Comparison of ENCODE assay signal across 22 cellular contexts in the genomic region with DNA sequence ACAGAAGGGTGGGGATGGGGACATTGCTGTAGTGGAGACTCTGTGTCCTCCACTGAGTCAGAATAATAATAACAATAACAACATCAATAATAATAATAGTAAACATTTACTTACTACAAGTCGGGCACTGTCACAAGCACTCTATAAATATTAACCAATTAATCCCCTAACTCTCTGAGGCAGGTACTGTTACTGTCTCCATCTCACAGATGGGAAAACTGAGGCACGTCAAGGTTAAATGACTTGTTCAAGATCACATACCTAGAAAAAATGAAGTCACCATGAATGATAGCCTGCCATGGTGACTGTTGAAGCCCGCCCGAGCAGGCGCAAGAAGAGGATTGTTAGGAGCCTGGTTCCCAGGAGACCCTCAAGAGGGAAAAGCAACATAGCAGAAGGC. TPM values are rescaled to one million over a fixed set of nuclear protein-coding genes. Genes with fewer than 3 reads are reported as not detected.
DNase-seq lines count a peak whose midpoint lies in the region; ATAC-seq lines count a peak whose summit lies in the region.
"Had no signal": no experiment of that assay in that cellular context is flagged by ENCODE, and none has a peak within 500 bp of the region (broad histone marks: within the 10 kb centered on the region; RNA-seq: fewer than 3 reads in every experiment).

No MANE protein-coding gene starts in this region.

- H3K4me1 Mint-ChIP-seq in activated CD8-positive, alpha-beta memory T cell treated with anti-CD3 and anti-CD28 coated beads, Interleukin-2, amount 10 ng/mL, durations not matched to agents 7 days and 5 days = peaks cover 27% of the 10 kb centered on the region
- H3K4me1 Mint-ChIP-seq in activated CD4-positive, alpha-beta memory T cell treated with anti-CD3 and anti-CD28 coated beads for 36 hours (ENCODE audit: low read depth) = peaks cover 57% of the 10 kb centered on the region
- H3K4me1 Mint-ChIP-seq in naive thymus-derived CD4-positive, alpha-beta T cell = peaks cover 36 to 83% (median 66%) of the 10 kb centered on the region in 7 donors

- no peaks in the 10 kb centered on the region for H3K9me3 Mint-ChIP-seq in activated CD8-positive, alpha-beta memory T cell treated with anti-CD3 and anti-CD28 coated beads, Interleukin-2, amount 10 ng/mL, durations not matched to agents 7 days and 5 days (ENCODE audit: low read depth)
- H3K9me3 Mint-ChIP-seq in activated CD4-positive, alpha-beta memory T cell treated with anti-CD3 and anti-CD28 coated beads for 36 hours = no peaks in the 10 kb centered on the region
- H3K9me3 Mint-ChIP-seq in naive thymus-derived CD4-positive, alpha-beta T cell = peaks cover 0 to 2% (median 0%) of the 10 kb centered on the region in 11 donors
- H3K9me3 Mint-ChIP-seq: activated B cell treated with CpG ODN at 0.5 μM for 24 hours, IgD-negative memory B cell had no signal

- intact Hi-C loops in activated CD4-positive, alpha-beta memory T cell treated with anti-CD3 and anti-CD28 coated beads for 36 hours (cut with micrococcal nuclease) = no loop called here
- intact Hi-C loops in naive thymus-derived CD4-positive, alpha-beta T cell (cut with micrococcal nuclease) = no loop called here

- POLR2A ChIA-PET in activated CD4-positive, alpha-beta memory T cell treated with anti-CD3 and anti-CD28 coated beads for 36 hours (lab: Charles Lee) = no interaction called here
- POLR2A ChIA-PET in naive thymus-derived CD4-positive, alpha-beta T cell (lab: Charles Lee) = interaction anchor here (1.9 to 3.6 kb wide), 3 partner anchors 12 to 17 kb away, joined by 7 to 23 read pairs (median 9); a partner anchor contains a TSS

- H3K27me3 Mint-ChIP-seq in activated CD8-positive, alpha-beta memory T cell treated with anti-CD3 and anti-CD28 coated beads, Interleukin-2, amount 10 ng/mL, durations not matched to agents 7 days and 5 days = no peaks in the 10 kb centered on the region
- H3K27me3 Mint-ChIP-seq in activated CD4-positive, alpha-beta memory T cell treated with anti-CD3 and anti-CD28 coated beads for 36 hours = no peaks in the 10 kb centered on the region
- H3K27me3 Mint-ChIP-seq in naive thymus-derived CD4-positive, alpha-beta T cell = no peaks in the 10 kb centered on the region
- H3K27me3 Mint-ChIP-seq: activated B cell treated with CpG ODN at 0.5 μM for 24 hours; activated naive CD8-positive, alpha-beta T cell treated with anti-CD3 and anti-CD28 coated beads, Interleukin-2, amount 10 ng/mL, durations not matched to agents 7 days and 5 days; IgD-negative memory B cell had no signal

- no peak overlapping the region for H3K27ac Mint-ChIP-seq in activated CD8-positive, alpha-beta memory T cell treated with anti-CD3 and anti-CD28 coated beads, Interleukin-2, amount 10 ng/mL, durations not matched to agents 7 days and 5 days
- peak overlapping the region; percentile 45 for H3K27ac Mint-ChIP-seq in activated CD4-positive, alpha-beta memory T cell treated with anti-CD3 and anti-CD28 coated beads for 36 hours
- H3K27ac Mint-ChIP-seq in naive thymus-derived CD4-positive, alpha-beta T cell = peak overlapping the region in 7 of 9 donors; percentile 41 to 100 (median 70)
- H3K27ac Mint-ChIP-seq: activated B cell treated with CpG ODN at 0.5 μM for 24 hours; activated naive CD8-positive, alpha-beta T cell treated with anti-CD3 and anti-CD28 coated beads, Interleukin-2, amount 10 ng/mL, durations not matched to agents 7 days and 5 days had no signal

- peaks cover 97% of the 10 kb centered on the region for H4K20me1 ChIP-seq in BLaER1

- ATAC-seq in activated CD8-positive, alpha-beta memory T cell treated with anti-CD3 and anti-CD28 coated beads, Interleukin-2, amount 10 ng/mL, durations not matched to agents 7 days and 5 days = no peak
- ATAC-seq in naive thymus-derived CD4-positive, alpha-beta T cell = no peak
- ATAC-seq: A549, GM12878 had no signal

- CTCF ChIA-PET in activated CD8-positive, alpha-beta memory T cell treated with anti-CD3 and anti-CD28 coated beads, Interleukin-2, amount 10 ng/mL, durations not matched to agents 7 days and 5 days (lab: Charles Lee) = no interaction called here
- CTCF ChIA-PET in activated CD4-positive, alpha-beta memory T cell treated with anti-CD3 and anti-CD28 coated beads for 36 hours (lab: Charles Lee) = interaction anchor here (1.9 kb wide), 1 partner anchor 17 kb away, joined by 8 read pairs; no protein-coding TSS in a partner anchor
- CTCF ChIA-PET in naive thymus-derived CD4-positive, alpha-beta T cell (lab: Charles Lee) = no interaction called here

- peaks cover 93% of the 10 kb centered on the region for H3K4me1 ChIP-seq in BLaER1
- H3K4me1 ChIP-seq in naive thymus-derived CD4-positive, alpha-beta T cell (ENCODE audit: control insufficient read depth in 2 of 2, insufficient read depth in 2 of 2, low read length in 2 of 2) = peaks cover 32 to 44% of the 10 kb centered on the region in 2 donors

- H3K36me3 Mint-ChIP-seq in activated CD8-positive, alpha-beta memory T cell treated with anti-CD3 and anti-CD28 coated beads, Interleukin-2, amount 10 ng/mL, durations not matched to agents 7 days and 5 days = peaks cover 19% of the 10 kb centered on the region
- H3K36me3 Mint-ChIP-seq in activated CD4-positive, alpha-beta memory T cell treated with anti-CD3 and anti-CD28 coated beads for 36 hours = peaks cover 20% of the 10 kb centered on the region
- peaks cover 0 to 32% (median 12%) of the 10 kb centered on the region in 5 donors for H3K36me3 Mint-ChIP-seq in naive thymus-derived CD4-positive, alpha-beta T cell

- no peak overlapping the region for H3K9ac ChIP-seq in BLaER1

- peaks cover 5% of the 10 kb centered on the region; the same call in 1 of the 2 replicates for H3K9me3 ChIP-seq in BLaER1
- no peaks in the 10 kb centered on the region for H3K9me3 ChIP-seq in naive thymus-derived CD4-positive, alpha-beta T cell (ENCODE audit: control insufficient read depth in 2 of 3, low read length in 3 of 3)
- H3K9me3 ChIP-seq: A549 had no signal

- H3K36me3 ChIP-seq in BLaER1 = peaks cover 83% of the 10 kb centered on the region
- peaks cover 7 to 60% (median 18%) of the 10 kb centered on the region in 3 experiments for H3K36me3 ChIP-seq in naive thymus-derived CD4-positive, alpha-beta T cell (ENCODE audit: control insufficient read depth in 2 of 3, insufficient read depth in 3 of 3, low read length in 3 of 3)

- no peak overlapping the region; the same call in 1 of the 2 replicates for H3K4me3 ChIP-seq in BLaER1
- no peak overlapping the region for H3K4me3 ChIP-seq in naive thymus-derived CD4-positive, alpha-beta T cell (ENCODE audit: low read length)
- H3K4me3 ChIP-seq: A549, GM12878, SK-N-MC had no signal

- peak; percentile 13 for DNase-seq in activated CD8-positive, alpha-beta memory T cell treated with anti-CD3 and anti-CD28 coated beads for 24 hours
- no peak for DNase-seq in activated CD8-positive, alpha-beta memory T cell treated with anti-CD3 and anti-CD28 coated beads, Interleukin-2, amount 10 ng/mL, durations not matched to agents 7 days and 5 days
- DNase-seq in activated CD4-positive, alpha-beta memory T cell treated with anti-CD3 and anti-CD28 coated beads for 36 hours = no peak
- no peak for DNase-seq in naive thymus-derived CD4-positive, alpha-beta T cell
- DNase-seq in NOMO-1 treated with DMSO at 0.1 percent for 48 hours (lab: John Stamatoyannopoulos, UW; ENCODE audit: unreplicated experiment) (no peak), NCI-H2081 treated with DMSO at 0.1 percent for 48 hours (lab: John Stamatoyannopoulos, UW) (no peak), C1 segment of cervical spinal cord (lab: John Stamatoyannopoulos, UW) (no peak)
- DNase-seq: activated B cell treated with CpG ODN at 0.5 μM for 24 hours; activated naive CD8-positive, alpha-beta T cell treated with anti-CD3 and anti-CD28 coated beads, Interleukin-2, amount 10 ng/mL, durations not matched to agents 7 days and 5 days; DMS53; GOT3; NCI-H1417; NCI-H510A; NK-92 treated with Interleukin-12 subunit alpha and Interleukin-12 subunit beta, amount 100 ng/mL, for 24 hours; stimulated activated CD4-positive, alpha-beta T cell treated with anti-CD3 and anti-CD28 coated beads, Interleukin-12 subunit alpha, Interleukin-12 subunit beta, amount 100 ng/mL, for 4 hours had no signal

- peak overlapping the region; percentile 80 for H3K27ac ChIP-seq in BLaER1
- H3K27ac ChIP-seq in naive thymus-derived CD4-positive, alpha-beta T cell (ENCODE audit: low read depth, low read length) = peak overlapping the region; percentile 59
- H3K27ac ChIP-seq: SK-N-MC had no signal

- no peak overlapping the region for H3K4me3 Mint-ChIP-seq in activated CD8-positive, alpha-beta memory T cell treated with anti-CD3 and anti-CD28 coated beads, Interleukin-2, amount 10 ng/mL, durations not matched to agents 7 days and 5 days
- no peak overlapping the region for H3K4me3 Mint-ChIP-seq in activated CD4-positive, alpha-beta memory T cell treated with anti-CD3 and anti-CD28 coated beads for 36 hours
- H3K4me3 Mint-ChIP-seq in naive thymus-derived CD4-positive, alpha-beta T cell = peak overlapping the region in 6 of 10 donors; percentile 17 to 96 (median 28)
- H3K4me3 Mint-ChIP-seq: activated B cell treated with CpG ODN at 0.5 μM for 24 hours; activated naive CD8-positive, alpha-beta T cell treated with anti-CD3 and anti-CD28 coated beads, Interleukin-2, amount 10 ng/mL, durations not matched to agents 7 days and 5 days had no signal

- H3K4me2 ChIP-seq in BLaER1 = peak overlapping the region; percentile 91
- H3K4me2 ChIP-seq: A549 had no signal

- no peaks in the 10 kb centered on the region for H3K27me3 ChIP-seq in BLaER1
- H3K27me3 ChIP-seq in naive thymus-derived CD4-positive, alpha-beta T cell (ENCODE audit: control insufficient read depth in 2 of 2, insufficient read depth in 2 of 2, low read length in 2 of 2) = no peaks in the 10 kb centered on the region

RNA-seq across cellular contexts. Expression of a gene that starts 10.2 kb away (rescaled TPM):
- total RNA-seq in activated CD8-positive, alpha-beta memory T cell treated with anti-CD3 and anti-CD28 coated beads, Interleukin-2, amount 10 ng/mL, durations not matched to agents 7 days and 5 days = 1 to 10 TPM; 1.5 to 3.3 TPM
- 1 to 10 TPM; 2.0 to 3.4 TPM for total RNA-seq in activated CD4-positive, alpha-beta memory T cell treated with anti-CD3 and anti-CD28 coated beads for 36 hours
- 1 to 10 TPM in 1 of 5 experiments, under 1 TPM in 2, not detected in 2; 0.29 to 2.8 (median 0.40) TPM for total RNA-seq in naive thymus-derived CD4-positive, alpha-beta T cell
- 1 to 10 TPM; 5.5 to 6.0 TPM for polyA plus RNA-seq in naive thymus-derived CD4-positive, alpha-beta T cell
- total RNA-seq: activated B cell treated with CpG ODN at 0.5 μM for 24 hours, MCF 10A had no signal

RNA-seq across cellular contexts. Expression of a gene that starts 12.1 kb away (rescaled TPM):
- total RNA-seq in activated CD8-positive, alpha-beta memory T cell treated with anti-CD3 and anti-CD28 coated beads, Interleukin-2, amount 10 ng/mL, durations not matched to agents 7 days and 5 days = 10 to 100 TPM; 39.0 to 40.6 TPM
- total RNA-seq in activated CD4-positive, alpha-beta memory T cell treated with anti-CD3 and anti-CD28 coated beads for 36 hours = 10 to 100 TPM; 65.0 to 66.7 TPM
- total RNA-seq in naive thymus-derived CD4-positive, alpha-beta T cell = 100 to 1,000 TPM in 2 of 5 experiments, 10 to 100 TPM in 3; 60.9 to 132 (median 92.3) TPM
- polyA plus RNA-seq in naive thymus-derived CD4-positive, alpha-beta T cell = 100 to 1,000 TPM; 400 to 414 TPM
- total RNA-seq: MCF 10A had no signal
- polyA plus RNA-seq: A549 had no signal

RNA-seq across cellular contexts. Expression of a gene that starts 35.6 kb away (rescaled TPM):
- under 1 TPM in 1 of 2 experiments, not detected in 1; 0.02 TPM for total RNA-seq in activated CD8-positive, alpha-beta memory T cell treated with anti-CD3 and anti-CD28 coated beads, Interleukin-2, amount 10 ng/mL, durations not matched to agents 7 days and 5 days
- total RNA-seq in activated CD4-positive, alpha-beta memory T cell treated with anti-CD3 and anti-CD28 coated beads for 36 hours = under 1 TPM; 0.33 to 0.75 TPM
- under 1 TPM in 4 of 5 experiments, not detected in 1; 0.03 to 0.15 (median 0.07) TPM for total RNA-seq in naive thymus-derived CD4-positive, alpha-beta T cell
- polyA plus RNA-seq in naive thymus-derived CD4-positive, alpha-beta T cell = not detected
- total RNA-seq: activated naive CD8-positive, alpha-beta T cell treated with anti-CD3 and anti-CD28 coated beads, Interleukin-2, amount 10 ng/mL, durations not matched to agents 7 days and 5 days; MCF 10A had no signal
- polyA plus RNA-seq: fibroblast of lung had no signal

Comparison
In these comparisons a context has a peak if more than half of its experiments do, and no peak if none do; other contexts are left out.
1. H3K4me3 Mint-ChIP-seq: peak in naive thymus-derived CD4-positive, alpha-beta T cell (6 of 10); none in activated CD8-positive, alpha-beta memory T cell treated with anti-CD3 and anti-CD28 coated beads, Interleukin-2, amount 10 ng/mL, durations not matched to agents 7 days and 5 days (single experiment) and activated CD4-positive, alpha-beta memory T cell treated with anti-CD3 and anti-CD28 coated beads for 36 hours (single experiment).